Comparison of ENCODE assay signal across 17 cellular contexts in genomic region chr5:14242871-14243383, GRCh38.
"Had no signal": no experiment of that assay in that cellular context is flagged by ENCODE, and none has a peak within 500 bp of the region (broad histone marks: within the 10 kb centered on the region; RNA-seq: fewer than 3 reads in every experiment).

No MANE protein-coding gene starts in this region.

- H3K9ac ChIP-seq: parathyroid adenoma had no signal

- H3K4me1 Mint-ChIP-seq: activated naive CD8-positive, alpha-beta T cell treated with anti-CD3 and anti-CD28 coated beads for 36 hours had no signal

- H3K9me3 Mint-ChIP-seq: activated naive CD8-positive, alpha-beta T cell treated with anti-CD3 and anti-CD28 coated beads for 36 hours; effector memory CD8-positive, alpha-beta T cell; mesothelial cell of epicardium had no signal

- H3K4me3 Mint-ChIP-seq: activated naive CD8-positive, alpha-beta T cell treated with anti-CD3 and anti-CD28 coated beads for 36 hours; effector memory CD8-positive, alpha-beta T cell; mesothelial cell of epicardium had no signal

- H3K4me1 ChIP-seq: parathyroid adenoma, testis had no signal

- H2AFZ ChIP-seq: parathyroid adenoma had no signal

- ATAC-seq: activated CD4-positive, CD25-positive, alpha-beta regulatory T cell treated with anti-CD3 and anti-CD28 coated beads, Interleukin-2, amount 50 U/mL, for 24 hours; effector memory CD8-positive, alpha-beta T cell had no signal

- H3K9me3 ChIP-seq: lower lobe of right lung, sigmoid colon, spleen, stomach, testis had no signal

- H3K4me3 ChIP-seq: lower lobe of right lung, sigmoid colon, spleen, stomach, testis had no signal

- H3K27ac Mint-ChIP-seq: activated naive CD8-positive, alpha-beta T cell treated with anti-CD3 and anti-CD28 coated beads for 36 hours; effector memory CD8-positive, alpha-beta T cell; mesothelial cell of epicardium had no signal

- H3K27me3 ChIP-seq: sigmoid colon, spleen, stomach, testis had no signal

- H3K27ac ChIP-seq: epithelial cell of prostate, lower lobe of right lung, parathyroid adenoma, spleen, stomach, testis had no signal

- H3K36me3 Mint-ChIP-seq: activated naive CD8-positive, alpha-beta T cell treated with anti-CD3 and anti-CD28 coated beads for 36 hours; mesothelial cell of epicardium had no signal

- DNase-seq: activated CD4-positive, alpha-beta T cell treated with anti-CD3 and anti-CD28 coated beads, Interleukin-2, amount 50 U/mL, for 1 hour; activated CD8-positive, alpha-beta memory T cell treated with anti-CD3 and anti-CD28 coated beads for 24 hours; activated naive CD8-positive, alpha-beta T cell treated with anti-CD3 and anti-CD28 coated beads for 36 hours; anterior cingulate cortex; dermis blood vessel endothelial cell; effector memory CD8-positive, alpha-beta T cell; hypothalamus; kidney; lower lobe of right lung; sigmoid colon; spleen; stomach; testis had no signal

- H3K36me3 ChIP-seq: lower lobe of right lung, sigmoid colon, spleen, stomach had no signal
